ENCODE assay signal across 11 cellular contexts in genomic region chr12:46825526-46826414, GRCh38. TPM values are rescaled to one million over a fixed set of nuclear protein-coding genes. Genes with fewer than 3 reads are reported as not detected.
DNase-seq lines count a peak whose midpoint lies in the region; ATAC-seq and TF ChIP-seq lines count a peak whose summit lies in the region.
"Had no signal": no experiment of that assay in that cellular context is flagged by ENCODE, and none has a peak within 500 bp of the region (broad histone marks: within the 10 kb centered on the region; RNA-seq: fewer than 3 reads in every experiment).

SLC38A4 (minus strand) TSS chr12:46825997; CDS start chr12:46793071, 32,926 bp downstream.

- CTCF ChIA-PET in A673 (lab: Charles Lee): no interaction called here

- H3K27me3 ChIP-seq in A673 (replicated peaks; ENCODE audit: insufficient read depth, low read depth, low read length, poor library complexity) (peaks cover 33% of the 10 kb centered on the region), mesendoderm (ENCODE audit: insufficient read depth, low read length, poor library complexity) (peaks cover 7% of the 10 kb centered on the region)

- no peak within 1 kb of the TSS for H3K23ac ChIP-seq in mesendoderm (ENCODE audit: low read length)

- no peak for ATAC-seq in GM21723 (IDR thresholded peaks at IDR 0.05; ENCODE audit: unreplicated experiment)

- H3K27ac ChIP-seq in A673 (ENCODE audit: low read depth, low read length, poor library complexity, severe bottlenecking) (no peak within 1 kb of the TSS), mesendoderm (ENCODE audit: low read depth, low read length) (no peak within 1 kb of the TSS)

- no peaks in the 10 kb centered on the region for H3K79me2 ChIP-seq in mesendoderm (ENCODE audit: control insufficient read depth, insufficient read depth, low read length)

- H3K4ac ChIP-seq in mesendoderm (ENCODE audit: low read depth, low read length): no peak within 1 kb of the TSS

- H3K36me3 ChIP-seq in A673 (ENCODE audit: insufficient read depth, low read length, poor library complexity, severe bottlenecking) (no peaks in the 10 kb centered on the region), mesendoderm (ENCODE audit: control insufficient read depth, insufficient read depth, low read length) (no peaks in the 10 kb centered on the region)

- peak within 1 kb of the TSS; percentile 20 for H3K4me3 ChIP-seq in A673 (ENCODE audit: low read depth, low read length, poor library complexity, severe bottlenecking)
- peak within 1 kb of the TSS; percentile 40 for H3K4me3 ChIP-seq in epithelial cell of proximal tubule (ENCODE audit: low read depth, low read length)
- no peak within 1 kb of the TSS for H3K4me3 ChIP-seq in mesendoderm (ENCODE audit: low read length)

- BruUV-seq in A673 (replicated peaks; lab: Mats Ljungman, UMichigan): no TSS peak

- peak within 1 kb of the TSS; percentile 53 for H3K4me2 ChIP-seq in mesendoderm (ENCODE audit: low read length)

- DNase-seq in A673 (ENCODE audit: low spot score) (peak; percentile 17), M059J (ENCODE audit: low read depth) (peak; percentile 37), epithelial cell of proximal tubule (ENCODE audit: low read depth) (no peak), mesendoderm (peak; percentile 61), SKM-1 (lab: John Stamatoyannopoulos, UW; ENCODE audit: unreplicated experiment) (no peak), epidermal melanocyte (ENCODE audit: insufficient read length, low spot score) (no peak)
- DNase-seq in stimulated activated CD4-positive, alpha-beta T cell treated with anti-CD3 and anti-CD28 coated beads, Interleukin-15, amount 100 ng/mL, for 24 hours: no peak
- DNase-seq: activated gamma-delta T cell treated with Interleukin-2 at 50 U/mL for 16 hours; CD4-positive, alpha-beta memory T cell; HCEC 1CT had no signal

- H3K4me1 ChIP-seq in A673 (ENCODE audit: insufficient read depth, low read length, poor library complexity, severe bottlenecking): no peaks in the 10 kb centered on the region
- H3K4me1 ChIP-seq in mesendoderm (ENCODE audit: control insufficient read depth, low read depth, low read length): peaks cover 2% of the 10 kb centered on the region

- no peaks in the 10 kb centered on the region for H3K9me3 ChIP-seq in A673 (ENCODE audit: low read depth, low read length, poor library complexity, severe bottlenecking)

- peak within 1 kb of the TSS; percentile 13 for H3K9ac ChIP-seq in mesendoderm (ENCODE audit: low read length)

- H3K79me1 ChIP-seq in mesendoderm (ENCODE audit: low read length): no peaks in the 10 kb centered on the region

- no peak within 1 kb of the TSS for H2BK15ac ChIP-seq in mesendoderm (replicated peaks; ENCODE audit: low read depth)

- TF ChIP-seq CTCF in A673 (conservative IDR thresholded peaks at IDR 0.05; ENCODE audit: low read depth, low read length) (no peak), epithelial cell of proximal tubule (conservative IDR thresholded peaks at IDR 0.05; ENCODE audit: low read depth, low read length) (no peak)

- POLR2A ChIA-PET in A673 (lab: Charles Lee; ENCODE audit: low non-redundant PET): no interaction called here

- H2AK5ac ChIP-seq in mesendoderm (ENCODE audit: low read length): no peak within 1 kb of the TSS

- no CpG with 5 or more reads among the region's 30 CpGs for WGBS in mesendoderm (ENCODE audit: extremely low coverage, insufficient coverage, low lambda C conversion rate)

- H4K5ac ChIP-seq in mesendoderm (ENCODE audit: low read length): no peak within 1 kb of the TSS

- intact Hi-C loops in A673 (cut with micrococcal nuclease; ENCODE audit: unreplicated experiment): no loop called here

- no peak within 1 kb of the TSS for H3K18ac ChIP-seq in mesendoderm (ENCODE audit: low read length)

- no peak within 1 kb of the TSS for H4K8ac ChIP-seq in mesendoderm (ENCODE audit: low read depth, low read length)

- H2BK5ac ChIP-seq in mesendoderm (ENCODE audit: low read length): no peak within 1 kb of the TSS

- peak within 1 kb of the TSS; percentile 8 for H3K56ac ChIP-seq in mesendoderm (ENCODE audit: low read length)

- H2BK120ac ChIP-seq in mesendoderm (ENCODE audit: low read depth, low read length): no peak within 1 kb of the TSS

RNA-seq across cellular contexts. Expression of gene SLC38A4, which starts in this region (rescaled TPM):
- 0.42 and 0.58 TPM in 2 replicates for total RNA-seq in A673 (2021)
- 2.7 and 3.3 TPM in 2 replicates for total RNA-seq in M059J (2014; rRNA removed; shearing (Covaris generic))
- under 0.01 TPM in 1 of 2 replicates, not detected in the other for total RNA-seq in epithelial cell of proximal tubule
- polyA plus RNA-seq in mesendoderm (2013, experiment 1 of 2): 4.5 TPM
- 4.3 TPM for polyA plus RNA-seq in mesendoderm (2013, experiment 2 of 2)
- total RNA-seq: CD4-positive, alpha-beta memory T cell had no signal
- polyA plus RNA-seq: CD4-positive, alpha-beta memory T cell had no signal

Comparison
In these comparisons a context has a peak if more than half of its experiments do, and no peak if none do; other contexts are left out.
1. Peak in DNase-seq and H3K4me3 ChIP-seq in A673; RNA of the gene not detected or under 1 TPM.
2. DNase-seq: peak in M059J (single experiment) and mesendoderm (single experiment); none in epithelial cell of proximal tubule (single experiment), SKM-1 (single experiment), epidermal melanocyte (single experiment) and stimulated activated CD4-positive, alpha-beta T cell treated with anti-CD3 and anti-CD28 coated beads, Interleukin-15, amount 100 ng/mL, for 24 hours (single experiment).